ENCODE assay signal across 2 cellular contexts in genomic region chr19:42242512-42243409, GRCh38.
A peak's percentile ranks its signal among the peaks of the same experiment; 100 is the strongest.
TF ChIP-seq lines count a peak whose summit lies in the region.

Gene GSK3A, minus strand, starts transcription at chr19:42242602. Its CDS starts 137 bp downstream, at chr19:42242465.

TF ChIP-seq in HCT116, 20 proteins besides CTCF, POLR2A, EP300 and RAD21 (continued from another document):
- no peak for TF ChIP-seq ZBTB33 (IDR thresholded peaks at IDR 0.05; ENCODE audit: extremely low read depth, insufficient replicate concordance, low read length)
- TF ChIP-seq JUND (IDR thresholded peaks at IDR 0.05), result no peak
- no peak for TF ChIP-seq ZNF274 (IDR thresholded peaks at IDR 0.05; ENCODE audit: low read depth, low read length)
- TF ChIP-seq ATF3 (IDR thresholded peaks at IDR 0.05), result no peak
- peak; percentile 67; the same call in 1 of the 2 replicates for TF ChIP-seq SRF (IDR thresholded peaks at IDR 0.05; ENCODE audit: low read depth)
- TF ChIP-seq YY1 (IDR thresholded peaks at IDR 0.05; ENCODE audit: extremely low read depth, insufficient replicate concordance, low read depth, low read length), result peak; percentile 58
- TF ChIP-seq REST (IDR thresholded peaks at IDR 0.05; ENCODE audit: low read depth), result no peak
- TF ChIP-seq EZH2 (IDR thresholded peaks at IDR 0.05), result no peak
- no peak; the same call in none of the 2 replicates for TF ChIP-seq ZFX (IDR thresholded peaks at IDR 0.05)

TF ChIP-seq in neural cell, 6 proteins besides CTCF, POLR2A, EP300 and RAD21 (continued from another document):
- TF ChIP-seq REST (IDR thresholded peaks at IDR 0.05; ENCODE audit: borderline replicate concordance) (peak; percentile 44), TAF1 (IDR thresholded peaks at IDR 0.05; ENCODE audit: low read depth) (peak; percentile 72), MXI1 (conservative IDR thresholded peaks at IDR 0.05; ENCODE audit: poor library complexity, severe bottlenecking) (peak; percentile 82), POLR2AphosphoS5 (IDR thresholded peaks at IDR 0.05) (peak; percentile 72)
TF ChIP-seq in neural cell: peak in this region for 5.
